12 cellular contexts compared by ENCODE assay signal in genomic region chr14:91333640-91334039, GRCh38.
A peak's percentile ranks its signal among the peaks of the same experiment; 100 is the strongest.
DNase-seq lines count a peak whose midpoint lies in the region; ATAC-seq and TF ChIP-seq lines count a peak whose summit lies in the region.
"Had no signal": no experiment of that assay in that cellular context is flagged by ENCODE, and none has a peak within 500 bp of the region (broad histone marks: within the 10 kb centered on the region; RNA-seq: fewer than 3 reads in every experiment).

No MANE protein-coding gene starts in this region.

- H3K4me1 Mint-ChIP-seq in activated T-cell treated with anti-CD3 and anti-CD28 coated beads, Interleukin-2, amount 50 U/mL, for 24 hours (ENCODE audit: low read depth), result peaks cover 68% of the 10 kb centered on the region
- peaks cover 60% of the 10 kb centered on the region for H3K4me1 Mint-ChIP-seq in activated T-cell treated with anti-CD3 and anti-CD28 coated beads, Interleukin-2, amount 50 U/mL, for 4 hours (ENCODE audit: low read depth)
- peaks cover 47 to 71% (median 52%) of the 10 kb centered on the region in 4 donors for H3K4me1 Mint-ChIP-seq in naive thymus-derived CD8-positive, alpha-beta T cell
- H3K4me1 Mint-ChIP-seq in MCF 10A (ENCODE audit: insufficient read depth, unreplicated experiment), result peaks cover 11% of the 10 kb centered on the region

- DNase-seq in activated T-cell treated with anti-CD3 and anti-CD28 coated beads, Interleukin-2, amount 50 U/mL, for 24 hours, result no peak
- DNase-seq in activated T-cell treated with anti-CD3 and anti-CD28 coated beads, Interleukin-2, amount 50 U/mL, for 4 hours, result no peak
- no peak for DNase-seq in naive thymus-derived CD8-positive, alpha-beta T cell
- DNase-seq in ovary (no peak), nucleus accumbens (lab: John Stamatoyannopoulos, UW) (no peak), MCF 10A (ENCODE audit: unreplicated experiment) (no peak)
- DNase-seq: NCI-H187 had no signal

- H3K9me3 ChIP-seq in ovary, result no peaks in the 10 kb centered on the region
- H3K9me3 ChIP-seq: tibial nerve had no signal

- TF ChIP-seq CTCF in ovary (IDR thresholded peaks at IDR 0.05) (no peak), MCF 10A (IDR thresholded peaks at IDR 0.05; ENCODE audit: unreplicated experiment) (no peak)

- POLR2A ChIA-PET in naive thymus-derived CD8-positive, alpha-beta T cell (lab: Charles Lee), result interaction anchor here (13.4 kb wide), 1 partner anchor 18 kb away, joined by 116 read pairs; no protein-coding TSS in a partner anchor
- POLR2A ChIA-PET in MCF 10A (lab: Yijun Ruan, JAX), result no interaction called here

- peaks cover 96% of the 10 kb centered on the region for H3K36me3 Mint-ChIP-seq in activated T-cell treated with anti-CD3 and anti-CD28 coated beads, Interleukin-2, amount 50 U/mL, for 24 hours (ENCODE audit: low read depth)
- H3K36me3 Mint-ChIP-seq in activated T-cell treated with anti-CD3 and anti-CD28 coated beads, Interleukin-2, amount 50 U/mL, for 4 hours (ENCODE audit: insufficient read depth), result peaks cover 23% of the 10 kb centered on the region
- H3K36me3 Mint-ChIP-seq in naive thymus-derived CD8-positive, alpha-beta T cell, result peaks cover 0 to 74% (median 7%) of the 10 kb centered on the region in 3 donors
- peaks cover 7% of the 10 kb centered on the region for H3K36me3 Mint-ChIP-seq in MCF 10A (ENCODE audit: insufficient read depth, unreplicated experiment)

- no peaks in the 10 kb centered on the region for H3K27me3 Mint-ChIP-seq in activated T-cell treated with anti-CD3 and anti-CD28 coated beads, Interleukin-2, amount 50 U/mL, for 24 hours
- no peaks in the 10 kb centered on the region for H3K27me3 Mint-ChIP-seq in activated T-cell treated with anti-CD3 and anti-CD28 coated beads, Interleukin-2, amount 50 U/mL, for 4 hours (ENCODE audit: low read depth)
- H3K27me3 Mint-ChIP-seq in naive thymus-derived CD8-positive, alpha-beta T cell, result no peaks in the 10 kb centered on the region
- no peaks in the 10 kb centered on the region for H3K27me3 Mint-ChIP-seq in MCF 10A (ENCODE audit: insufficient read depth, unreplicated experiment)

- H3K4me1 ChIP-seq in ovary (ENCODE audit: insufficient read depth), result peaks cover 6% of the 10 kb centered on the region

- H3K27ac Mint-ChIP-seq in activated T-cell treated with anti-CD3 and anti-CD28 coated beads, Interleukin-2, amount 50 U/mL, for 24 hours, result peak overlapping the region; percentile 63
- H3K27ac Mint-ChIP-seq in naive thymus-derived CD8-positive, alpha-beta T cell, result peak overlapping the region in 6 of 10 donors; percentile 35 to 99 (median 73)
- no peak overlapping the region for H3K27ac Mint-ChIP-seq in MCF 10A (ENCODE audit: low read depth, unreplicated experiment)

- H3K9me3 Mint-ChIP-seq in activated T-cell treated with anti-CD3 and anti-CD28 coated beads, Interleukin-2, amount 50 U/mL, for 24 hours, result no peaks in the 10 kb centered on the region
- H3K9me3 Mint-ChIP-seq in activated T-cell treated with anti-CD3 and anti-CD28 coated beads, Interleukin-2, amount 50 U/mL, for 4 hours, result no peaks in the 10 kb centered on the region
- H3K9me3 Mint-ChIP-seq in naive thymus-derived CD8-positive, alpha-beta T cell, result no peaks in the 10 kb centered on the region
- no peaks in the 10 kb centered on the region for H3K9me3 Mint-ChIP-seq in MCF 10A (ENCODE audit: unreplicated experiment)
- H3K9me3 Mint-ChIP-seq: neural crest cell had no signal

- no peak for TF ChIP-seq POLR2A in ovary (IDR thresholded peaks at IDR 0.05)

- BruUV-seq in MCF 10A (replicated peaks; lab: Mats Ljungman, UMichigan), result no TSS peak

- H3K4me3 Mint-ChIP-seq in activated T-cell treated with anti-CD3 and anti-CD28 coated beads, Interleukin-2, amount 50 U/mL, for 24 hours, result no peak overlapping the region
- H3K4me3 Mint-ChIP-seq in activated T-cell treated with anti-CD3 and anti-CD28 coated beads, Interleukin-2, amount 50 U/mL, for 4 hours, result no peak overlapping the region
- H3K4me3 Mint-ChIP-seq in naive thymus-derived CD8-positive, alpha-beta T cell, result peak overlapping the region in 1 of 10 donors; percentile 55
- H3K4me3 Mint-ChIP-seq in MCF 10A (ENCODE audit: unreplicated experiment), result no peak overlapping the region
- H3K4me3 Mint-ChIP-seq: neural crest cell had no signal

- TF ChIP-seq EP300 in ovary (IDR thresholded peaks at IDR 0.05), result no peak

- H3K36me3 ChIP-seq in ovary, result no peaks in the 10 kb centered on the region
- H3K36me3 ChIP-seq: tibial nerve had no signal

- no peaks in the 10 kb centered on the region for H3K27me3 ChIP-seq in ovary

- H3K27ac ChIP-seq in ovary, result no peak overlapping the region
- H3K27ac ChIP-seq: tibial nerve had no signal

- ATAC-seq in activated T-cell treated with anti-CD3 and anti-CD28 coated beads, Interleukin-2, amount 50 U/mL, for 4 hours, result no peak
- ATAC-seq in GM21381 (IDR thresholded peaks at IDR 0.05; ENCODE audit: unreplicated experiment), result peak; percentile 79
- ATAC-seq in HG03175 (IDR thresholded peaks at IDR 0.05; ENCODE audit: unreplicated experiment), result peak; percentile 64
- no peak for ATAC-seq in naive thymus-derived CD8-positive, alpha-beta T cell

- CTCF ChIA-PET in MCF 10A (lab: Yijun Ruan, JAX), result interaction anchor here (0.6 to 1.5 kb wide), 3 partner anchors 10 to 85 kb away, joined by 3 to 5 read pairs (median 5); partner anchors contain the start of gene CCDC88C

- intact Hi-C loops in ovary (cut with DNase I) (no loop called here), MCF 10A (cut with micrococcal nuclease) (no loop called here)

- 90 to 97% (median 94%) methylated on average over 4 of the region's 4 CpGs for WGBS in ovary, 3 donors

- H3K4me3 ChIP-seq in ovary, result no peak overlapping the region
- H3K4me3 ChIP-seq: smooth muscle cell, tibial nerve had no signal

Comparison
In these comparisons a context has a peak if more than half of its experiments do, and no peak if none do; other contexts are left out.
1. ATAC-seq: peak in GM21381 (single experiment) and HG03175 (single experiment); none in activated T-cell treated with anti-CD3 and anti-CD28 coated beads, Interleukin-2, amount 50 U/mL, for 4 hours (0 of 2) and naive thymus-derived CD8-positive, alpha-beta T cell (0 of 2).